In genomic region chr1:170929412-170929834, GRCh38 we compare ENCODE assay signal across 11 cellular contexts. TPM values are rescaled to one million over a fixed set of nuclear protein-coding genes. Genes with fewer than 3 reads are reported as not detected.
DNase-seq lines count a peak whose midpoint lies in the region; ATAC-seq and TF ChIP-seq lines count a peak whose summit lies in the region.
"Had no signal": no experiment of that assay in that cellular context is flagged by ENCODE, and none has a peak within 500 bp of the region (broad histone marks: within the 10 kb centered on the region; RNA-seq: fewer than 3 reads in every experiment).

No MANE protein-coding gene starts in this region.

- no peak for ATAC-seq in HG03196 (IDR thresholded peaks at IDR 0.05; ENCODE audit: unreplicated experiment)
- ATAC-seq: CD8-positive, alpha-beta T cell had no signal

- intact Hi-C loops in sigmoid colon (cut with DNase I) (no loop called here), head of caudate nucleus (cut with DNase I) (no loop called here)

- TF ChIP-seq CTCF in fibroblast of the aortic adventitia (IDR thresholded peaks at IDR 0.05; ENCODE audit: insufficient read depth, low read length) = no peak
- no peak for TF ChIP-seq CTCF in sigmoid colon (IDR thresholded peaks at IDR 0.05)

- H3K9me3 ChIP-seq in sigmoid colon = no peaks in the 10 kb centered on the region

- H3K36me3 ChIP-seq in sigmoid colon = no peaks in the 10 kb centered on the region

- H3K27ac ChIP-seq in sigmoid colon = peak overlapping the region; percentile 42 to 68 (median 54)

- H3K4me1 ChIP-seq in sigmoid colon = peaks cover 0 to 14% (median 7%) of the 10 kb centered on the region in 4 donors

- 71 to 74% methylated on average over 4 of the region's 4 CpGs for WGBS in sigmoid colon, 2 donors

- TF ChIP-seq POLR2A in sigmoid colon (IDR thresholded peaks at IDR 0.05) = no peak

- H3K4me3 ChIP-seq in fibroblast of the aortic adventitia (ENCODE audit: low read depth, low read length) = peak overlapping the region; percentile 36
- H3K4me3 ChIP-seq in sigmoid colon = peak overlapping the region in 1 of 4 donors; percentile 8

- H3K27me3 ChIP-seq in sigmoid colon = no peaks in the 10 kb centered on the region

- TF ChIP-seq EP300 in sigmoid colon (IDR thresholded peaks at IDR 0.05) = no peak

- DNase-seq in ELR (ENCODE audit: low read depth) (peak; percentile 46), RPMI7951 (ENCODE audit: low read depth) (peak; percentile 35), fibroblast of the aortic adventitia (ENCODE audit: low read depth) (peak; percentile 85), sigmoid colon (no peak), activated gamma-delta T cell treated with Interleukin-2 at 50 U/mL for 16 hours (no peak), inferior parietal cortex (ENCODE audit: extremely low spot score) (no peak), head of caudate nucleus (no peak)

RNA-seq across cellular contexts. Expression of gene MROH9, which starts 5.9 kb away (rescaled TPM):
- total RNA-seq in RPMI7951 (2014; rRNA removed; shearing (Covaris generic)) = not detected in 2 replicates
- total RNA-seq in fibroblast of the aortic adventitia (ENCODE audit: low replicate concordance) (0.27 and 0.49 TPM in 2 replicates), sigmoid colon (not detected)
- polyA plus RNA-seq in sigmoid colon = not detected
- total RNA-seq: CD8-positive, alpha-beta T cell; glomerular endothelial cell; HT1080 had no signal

Comparison
In these comparisons a context has a peak if more than half of its experiments do, and no peak if none do; other contexts are left out.
1. DNase-seq: peak in ELR (single experiment), RPMI7951 (single experiment) and fibroblast of the aortic adventitia (single experiment); none in sigmoid colon (single experiment), activated gamma-delta T cell treated with Interleukin-2 at 50 U/mL for 16 hours (single experiment), inferior parietal cortex (single experiment) and head of caudate nucleus (0 of 42).